ENCODE assay signal across 2 cellular contexts in genomic region chr10:107032700-107033401, GRCh38.
TF ChIP-seq lines count a peak whose summit lies in the region.

No MANE protein-coding gene starts in this region.

TF ChIP-seq in GM23338, 12 proteins besides CTCF, POLR2A, EP300 and RAD21 (continued from another document):
- TF ChIP-seq, protein P1, sequence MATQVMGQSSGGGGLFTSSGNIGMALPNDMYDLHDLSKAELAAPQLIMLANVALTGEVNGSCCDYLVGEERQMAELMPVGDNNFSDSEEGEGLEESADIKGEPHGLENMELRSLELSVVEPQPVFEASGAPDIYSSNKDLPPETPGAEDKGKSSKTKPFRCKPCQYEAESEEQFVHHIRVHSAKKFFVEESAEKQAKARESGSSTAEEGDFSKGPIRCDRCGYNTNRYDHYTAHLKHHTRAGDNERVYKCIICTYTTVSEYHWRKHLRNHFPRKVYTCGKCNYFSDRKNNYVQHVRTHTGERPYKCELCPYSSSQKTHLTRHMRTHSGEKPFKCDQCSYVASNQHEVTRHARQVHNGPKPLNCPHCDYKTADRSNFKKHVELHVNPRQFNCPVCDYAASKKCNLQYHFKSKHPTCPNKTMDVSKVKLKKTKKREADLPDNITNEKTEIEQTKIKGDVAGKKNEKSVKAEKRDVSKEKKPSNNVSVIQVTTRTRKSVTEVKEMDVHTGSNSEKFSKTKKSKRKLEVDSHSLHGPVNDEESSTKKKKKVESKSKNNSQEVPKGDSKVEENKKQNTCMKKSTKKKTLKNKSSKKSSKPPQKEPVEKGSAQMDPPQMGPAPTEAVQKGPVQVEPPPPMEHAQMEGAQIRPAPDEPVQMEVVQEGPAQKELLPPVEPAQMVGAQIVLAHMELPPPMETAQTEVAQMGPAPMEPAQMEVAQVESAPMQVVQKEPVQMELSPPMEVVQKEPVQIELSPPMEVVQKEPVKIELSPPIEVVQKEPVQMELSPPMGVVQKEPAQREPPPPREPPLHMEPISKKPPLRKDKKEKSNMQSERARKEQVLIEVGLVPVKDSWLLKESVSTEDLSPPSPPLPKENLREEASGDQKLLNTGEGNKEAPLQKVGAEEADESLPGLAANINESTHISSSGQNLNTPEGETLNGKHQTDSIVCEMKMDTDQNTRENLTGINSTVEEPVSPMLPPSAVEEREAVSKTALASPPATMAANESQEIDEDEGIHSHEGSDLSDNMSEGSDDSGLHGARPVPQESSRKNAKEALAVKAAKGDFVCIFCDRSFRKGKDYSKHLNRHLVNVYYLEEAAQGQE (IDR thresholded peaks at IDR 0.05; ENCODE audit: unreplicated experiment): no peak
- TF ChIP-seq STAT1 (IDR thresholded peaks at IDR 0.05; ENCODE audit: unreplicated experiment) (no peak), EZH2 (IDR thresholded peaks at IDR 0.05; ENCODE audit: low read depth, unreplicated experiment) (no peak), ZNF331 (CRISPR knock-in tag; IDR thresholded peaks at IDR 0.05; ENCODE audit: low read depth) (no peak), ZNF462 (CRISPR knock-in tag; IDR thresholded peaks at IDR 0.05) (no peak), JUNB (IDR thresholded peaks at IDR 0.05; ENCODE audit: unreplicated experiment) (no peak), EZH2phosphoT487 (IDR thresholded peaks at IDR 0.05; ENCODE audit: unreplicated experiment) (no peak), POLR2AphosphoS5 (IDR thresholded peaks at IDR 0.05; ENCODE audit: low read depth) (no peak), ZNF114 (CRISPR knock-in tag; IDR thresholded peaks at IDR 0.05) (no peak), CREB1 (CRISPR knock-in tag; IDR thresholded peaks at IDR 0.05; ENCODE audit: low read depth) (no peak)
- TF ChIP-seq, protein P2, sequence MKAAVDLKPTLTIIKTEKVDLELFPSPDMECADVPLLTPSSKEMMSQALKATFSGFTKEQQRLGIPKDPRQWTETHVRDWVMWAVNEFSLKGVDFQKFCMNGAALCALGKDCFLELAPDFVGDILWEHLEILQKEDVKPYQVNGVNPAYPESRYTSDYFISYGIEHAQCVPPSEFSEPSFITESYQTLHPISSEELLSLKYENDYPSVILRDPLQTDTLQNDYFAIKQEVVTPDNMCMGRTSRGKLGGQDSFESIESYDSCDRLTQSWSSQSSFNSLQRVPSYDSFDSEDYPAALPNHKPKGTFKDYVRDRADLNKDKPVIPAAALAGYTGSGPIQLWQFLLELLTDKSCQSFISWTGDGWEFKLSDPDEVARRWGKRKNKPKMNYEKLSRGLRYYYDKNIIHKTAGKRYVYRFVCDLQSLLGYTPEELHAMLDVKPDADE (IDR thresholded peaks at IDR 0.05): no peak

TF ChIP-seq in K562, 482 proteins besides CTCF, POLR2A, EP300 and RAD21 (continued from another document and continues in another):
- TF ChIP-seq, protein P3, sequence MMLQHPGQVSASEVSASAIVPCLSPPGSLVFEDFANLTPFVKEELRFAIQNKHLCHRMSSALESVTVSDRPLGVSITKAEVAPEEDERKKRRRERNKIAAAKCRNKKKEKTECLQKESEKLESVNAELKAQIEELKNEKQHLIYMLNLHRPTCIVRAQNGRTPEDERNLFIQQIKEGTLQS (IDR thresholded peaks at IDR 0.05): 0 out of 2 replicates have a peak, but pooled peaks have one; percentile 13
- TF ChIP-seq, protein P3 (CRISPR knock-in tag; conservative IDR thresholded peaks at IDR 0.05): no peak
- TF ChIP-seq, protein P4, sequence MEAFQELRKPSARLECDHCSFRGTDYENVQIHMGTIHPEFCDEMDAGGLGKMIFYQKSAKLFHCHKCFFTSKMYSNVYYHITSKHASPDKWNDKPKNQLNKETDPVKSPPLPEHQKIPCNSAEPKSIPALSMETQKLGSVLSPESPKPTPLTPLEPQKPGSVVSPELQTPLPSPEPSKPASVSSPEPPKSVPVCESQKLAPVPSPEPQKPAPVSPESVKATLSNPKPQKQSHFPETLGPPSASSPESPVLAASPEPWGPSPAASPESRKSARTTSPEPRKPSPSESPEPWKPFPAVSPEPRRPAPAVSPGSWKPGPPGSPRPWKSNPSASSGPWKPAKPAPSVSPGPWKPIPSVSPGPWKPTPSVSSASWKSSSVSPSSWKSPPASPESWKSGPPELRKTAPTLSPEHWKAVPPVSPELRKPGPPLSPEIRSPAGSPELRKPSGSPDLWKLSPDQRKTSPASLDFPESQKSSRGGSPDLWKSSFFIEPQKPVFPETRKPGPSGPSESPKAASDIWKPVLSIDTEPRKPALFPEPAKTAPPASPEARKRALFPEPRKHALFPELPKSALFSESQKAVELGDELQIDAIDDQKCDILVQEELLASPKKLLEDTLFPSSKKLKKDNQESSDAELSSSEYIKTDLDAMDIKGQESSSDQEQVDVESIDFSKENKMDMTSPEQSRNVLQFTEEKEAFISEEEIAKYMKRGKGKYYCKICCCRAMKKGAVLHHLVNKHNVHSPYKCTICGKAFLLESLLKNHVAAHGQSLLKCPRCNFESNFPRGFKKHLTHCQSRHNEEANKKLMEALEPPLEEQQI (IDR thresholded peaks at IDR 0.05): peak; percentile 95
- TF ChIP-seq DPF2 (IDR thresholded peaks at IDR 0.05) (0 out of 2 replicates have a peak, but pooled peaks have one; percentile 21), ZNF184 (CRISPR knock-in tag; IDR thresholded peaks at IDR 0.05) (no peak), GABPA (tag; conservative IDR thresholded peaks at IDR 0.05; ENCODE audit: low read depth) (0 out of 2 replicates have a peak, but pooled peaks have one; percentile 16), ZNF778 (CRISPR knock-in tag; IDR thresholded peaks at IDR 0.05) (no peak), SPI1 (IDR thresholded peaks at IDR 0.05; ENCODE audit: borderline replicate concordance, low read depth, low read length) (peak; percentile 79; the same call in 1 of the 2 replicates), DDX20 (tag; IDR thresholded peaks at IDR 0.05; ENCODE audit: low read depth) (no peak), MYBL2 (IDR thresholded peaks at IDR 0.05; ENCODE audit: low read depth) (peak; percentile 32; the same call in 1 of the 2 replicates), MYBL2 (CRISPR knock-in tag; IDR thresholded peaks at IDR 0.05; ENCODE audit: borderline replicate concordance) (no peak), TAF1 (IDR thresholded peaks at IDR 0.05; ENCODE audit: control insufficient read depth, extremely low read depth, insufficient read depth, low read length, severe bottlenecking) (peak; percentile 35), TCF7 (IDR thresholded peaks at IDR 0.05; ENCODE audit: borderline replicate concordance) (no peak), POLR2H (tag; IDR thresholded peaks at IDR 0.05; ENCODE audit: low read depth) (peak; percentile 77), COPS2 (conservative IDR thresholded peaks at IDR 0.05) (no peak), MLX (CRISPR knock-in tag; conservative IDR thresholded peaks at IDR 0.05) (no peak), ILF3 (IDR thresholded peaks at IDR 0.05; ENCODE audit: borderline replicate concordance) (no peak), ZBTB43 (CRISPR knock-in tag; IDR thresholded peaks at IDR 0.05) (no peak), L3MBTL2 (IDR thresholded peaks at IDR 0.05) (peak; percentile 6; the same call in 1 of the 2 replicates), WHSC1 (IDR thresholded peaks at IDR 0.05; ENCODE audit: low read length) (no peak), SUPT5H (IDR thresholded peaks at IDR 0.05) (peak; percentile 47), KAT7 (CRISPR knock-in tag; IDR thresholded peaks at IDR 0.05; ENCODE audit: borderline replicate concordance) (0 out of 2 replicates have a peak, but pooled peaks have one; percentile 24), RNF2 (IDR thresholded peaks at IDR 0.05) (no peak; the same call in 1 of the 2 replicates), ZBTB40 (IDR thresholded peaks at IDR 0.05) (peak; percentile 36; the same call in 1 of the 2 replicates), ZBTB40 (CRISPR knock-in tag; IDR thresholded peaks at IDR 0.05) (no peak), MIER1 (IDR thresholded peaks at IDR 0.05; ENCODE audit: low read depth) (no peak), ELF1 (tag; IDR thresholded peaks at IDR 0.05) (0 out of 2 replicates have a peak, but pooled peaks have one; percentile 31), RBM17 (IDR thresholded peaks at IDR 0.05; ENCODE audit: borderline replicate concordance, low read depth, low read length) (no peak)
- TF ChIP-seq, protein P5, sequence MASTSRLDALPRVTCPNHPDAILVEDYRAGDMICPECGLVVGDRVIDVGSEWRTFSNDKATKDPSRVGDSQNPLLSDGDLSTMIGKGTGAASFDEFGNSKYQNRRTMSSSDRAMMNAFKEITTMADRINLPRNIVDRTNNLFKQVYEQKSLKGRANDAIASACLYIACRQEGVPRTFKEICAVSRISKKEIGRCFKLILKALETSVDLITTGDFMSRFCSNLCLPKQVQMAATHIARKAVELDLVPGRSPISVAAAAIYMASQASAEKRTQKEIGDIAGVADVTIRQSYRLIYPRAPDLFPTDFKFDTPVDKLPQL (IDR thresholded peaks at IDR 0.05; ENCODE audit: extremely low read depth, insufficient read length): no peak
- TF ChIP-seq, protein P6, sequence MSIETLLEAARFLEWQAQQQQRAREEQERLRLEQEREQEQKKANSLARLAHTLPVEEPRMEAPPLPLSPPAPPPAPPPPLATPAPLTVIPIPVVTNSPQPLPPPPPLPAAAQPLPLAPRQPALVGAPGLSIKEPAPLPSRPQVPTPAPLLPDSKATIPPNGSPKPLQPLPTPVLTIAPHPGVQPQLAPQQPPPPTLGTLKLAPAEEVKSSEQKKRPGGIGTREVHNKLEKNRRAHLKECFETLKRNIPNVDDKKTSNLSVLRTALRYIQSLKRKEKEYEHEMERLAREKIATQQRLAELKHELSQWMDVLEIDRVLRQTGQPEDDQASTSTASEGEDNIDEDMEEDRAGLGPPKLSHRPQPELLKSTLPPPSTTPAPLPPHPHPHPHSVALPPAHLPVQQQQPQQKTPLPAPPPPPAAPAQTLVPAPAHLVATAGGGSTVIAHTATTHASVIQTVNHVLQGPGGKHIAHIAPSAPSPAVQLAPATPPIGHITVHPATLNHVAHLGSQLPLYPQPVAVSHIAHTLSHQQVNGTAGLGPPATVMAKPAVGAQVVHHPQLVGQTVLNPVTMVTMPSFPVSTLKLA (conservative IDR thresholded peaks at IDR 0.05): 0 out of 4 replicates have a peak, but pooled peaks of 1 of the 2 experiments have one; percentile 12
